ENCODE assay signal across 21 cellular contexts in genomic region chr6:57294829-57295228, GRCh38.
"Had no signal": no experiment of that assay in that cellular context is flagged by ENCODE, and none has a peak within 500 bp of the region (broad histone marks: within the 10 kb centered on the region; RNA-seq: fewer than 3 reads in every experiment).

No MANE protein-coding gene starts in this region.

- H3K4me2 ChIP-seq: neural progenitor cell had no signal

- H3K27me3 ChIP-seq: brain microvascular endothelial cell, esophagus muscularis mucosa, neural progenitor cell, ovary, transverse colon had no signal

- H3K4me1 ChIP-seq: esophagus muscularis mucosa, neural progenitor cell, transverse colon had no signal

- DNase-seq: activated B cell treated with CpG ODN at 0.5 μM for 24 hours; activated CD4-positive, alpha-beta memory T cell treated with anti-CD3 and anti-CD28 coated beads, Interleukin-2, amount 10 ng/mL, durations not matched to agents 7 days and 5 days; activated CD4-positive, alpha-beta T cell treated with anti-CD3 and anti-CD28 coated beads for 48 hours; activated CD8-positive, alpha-beta memory T cell treated with anti-CD3 and anti-CD28 coated beads, Interleukin-2, amount 10 ng/mL, durations not matched to agents 7 days and 5 days; activated naive CD4-positive, alpha-beta T cell treated with Interleukin-2 at 50 U/mL for 16 hours; anterior cingulate cortex; brain microvascular endothelial cell; effector CD4-positive, alpha-beta T cell; foreskin melanocyte; mammary epithelial cell; naive thymus-derived CD4-positive, alpha-beta T cell; stimulated activated naive CD4-positive, alpha-beta T cell treated with Interleukin-2 at 50 U/mL for 16 hours; T-helper 1 cell; T-helper 9 cell; transverse colon had no signal

- FAIRE-seq: keratinocyte had no signal

- H3K9me3 ChIP-seq: esophagus muscularis mucosa, ovary, transverse colon had no signal

- H3K4me3 ChIP-seq: esophagus muscularis mucosa, neural progenitor cell, ovary, transverse colon had no signal

- H3K9ac ChIP-seq: neural progenitor cell had no signal

- ATAC-seq: activated CD8-positive, alpha-beta memory T cell treated with anti-CD3 and anti-CD28 coated beads, Interleukin-2, amount 10 ng/mL, durations not matched to agents 7 days and 5 days; left lobe of liver; naive thymus-derived CD4-positive, alpha-beta T cell; SK-N-SH treated with all-trans-retinoic acid at 6 μM for 48 hours had no signal

- H3K36me3 ChIP-seq: brain microvascular endothelial cell, esophagus muscularis mucosa, neural progenitor cell, ovary, transverse colon had no signal

- H2AFZ ChIP-seq: neural progenitor cell had no signal

- H3K27ac ChIP-seq: brain microvascular endothelial cell, neural progenitor cell, ovary, transverse colon had no signal
